8 cellular contexts compared by ENCODE assay signal in genomic region chr6:87700729-87701675, GRCh38.
DNase-seq lines count a peak whose midpoint lies in the region; ATAC-seq and TF ChIP-seq lines count a peak whose summit lies in the region.

No MANE protein-coding gene starts in this region.

- in situ Hi-C loops in astrocyte of the spinal cord (cut with HindIII; ENCODE audit: low sequenced_read_pairs) = no loop called here

- peak; percentile 14; the same call in 1 of the 2 replicates for TF ChIP-seq CTCF in AG10803 (conservative IDR thresholded peaks at IDR 0.05; ENCODE audit: low read length)
- no peak for TF ChIP-seq CTCF in astrocyte of the spinal cord (IDR thresholded peaks at IDR 0.05; ENCODE audit: low read depth, low read length)

- DNase-seq in AG10803 (ENCODE audit: low read depth) (peak; percentile 79), SK-N-MC (ENCODE audit: low read depth, low spot score) (no peak), astrocyte of the spinal cord (ENCODE audit: low read depth, low spot score) (peak; percentile 67), middle frontal gyrus (ENCODE audit: extremely low spot score, low spot score) (no peak)

- H3K4me3 ChIP-seq in AG10803 (ENCODE audit: low read length) (peak overlapping the region; percentile 89), SK-N-MC (peak overlapping the region; percentile 84), astrocyte of the spinal cord (ENCODE audit: low read depth, low read length) (peak overlapping the region; percentile 90), iPS-18a (ENCODE audit: low read length) (peak overlapping the region; percentile 78), skin epidermis (peak overlapping the region; percentile 65 to 98 (median 79))

- peaks cover 20% of the 10 kb centered on the region for H3K36me3 ChIP-seq in KOPT-K1 (ENCODE audit: insufficient read depth, low read length)
- H3K36me3 ChIP-seq in SK-N-MC (ENCODE audit: insufficient read depth, low read length) = peaks cover 3% of the 10 kb centered on the region; the same call in 1 of the 2 replicates
- no peaks in the 10 kb centered on the region for H3K36me3 ChIP-seq in iPS-18a (ENCODE audit: control insufficient read depth, low read depth, low read length)

- peak; percentile 1 for ATAC-seq in GM18907 (IDR thresholded peaks at IDR 0.05; ENCODE audit: unreplicated experiment)

- H3K4me1 ChIP-seq in iPS-18a (ENCODE audit: control insufficient read depth, low read depth, low read length) = peaks cover 16% of the 10 kb centered on the region

- H3K9me3 ChIP-seq in KOPT-K1 (ENCODE audit: insufficient read depth, low read length, poor library complexity, severe bottlenecking) (no peaks in the 10 kb centered on the region), SK-N-MC (ENCODE audit: low read depth, low read length) (no peaks in the 10 kb centered on the region), iPS-18a (ENCODE audit: control insufficient read depth, low read depth, low read length) (no peaks in the 10 kb centered on the region)

- H3K27ac ChIP-seq in KOPT-K1 (ENCODE audit: low read depth, low read length, poor library complexity, severe bottlenecking) (peak overlapping the region; percentile 88), SK-N-MC (peak overlapping the region; percentile 76), iPS-18a (ENCODE audit: low read length) (peak overlapping the region; percentile 84), skin epidermis (peak overlapping the region; percentile 81 to 99 (median 98))

- H3K9ac ChIP-seq in SK-N-MC (ENCODE audit: insufficient read length) (peak overlapping the region; percentile 89), iPS-18a (ENCODE audit: low read length) (peak overlapping the region; percentile 95)

- no peaks in the 10 kb centered on the region for H3K27me3 ChIP-seq in iPS-18a (ENCODE audit: control insufficient read depth, insufficient read depth, low read length)

Comparison
In these comparisons a context has a peak if more than half of its experiments do, and no peak if none do; other contexts are left out.
1. DNase-seq: peak in AG10803 (single experiment) and astrocyte of the spinal cord (single experiment); none in SK-N-MC (single experiment) and middle frontal gyrus (single experiment).
2. Peak in every context shown above with its lines, with median percentiles within 50 percentile points of each other: H3K4me3 ChIP-seq and H3K27ac ChIP-seq.